ENCODE assay signal across 16 cellular contexts in genomic region chr3:50342818-50343633, GRCh38. TPM values are rescaled to one million over a fixed set of nuclear protein-coding genes. Genes with fewer than 3 reads are reported as not detected.
DNase-seq lines count a peak whose midpoint lies in the region; ATAC-seq and TF ChIP-seq lines count a peak whose summit lies in the region.
"Had no signal": no experiment of that assay in that cellular context is flagged by ENCODE, and none has a peak within 500 bp of the region (broad histone marks: within the 10 kb centered on the region; RNA-seq: fewer than 3 reads in every experiment).

No MANE protein-coding gene starts in this region.

- peak overlapping the region; percentile 29 for H3K27ac Mint-ChIP-seq in activated CD4-positive, alpha-beta T cell treated with anti-CD3 and anti-CD28 coated beads, Interleukin-2, amount 10 ng/mL, durations not matched to agents 24 days and 14 days
- no peak overlapping the region for H3K27ac Mint-ChIP-seq in neural progenitor cell
- H3K27ac Mint-ChIP-seq: activated T-helper 17 cell treated with anti-CD3 and anti-CD28 coated beads, Interleukin-2, amount 50 U/mL, for 72 hours had no signal

- no peaks in the 10 kb centered on the region for H3K9me3 ChIP-seq in HCT116 (ENCODE audit: control insufficient read depth in 1 of 2, insufficient read depth in 1 of 2, low read depth in 1 of 2, low read length in 2 of 2)
- H3K9me3 ChIP-seq in neural progenitor cell (ENCODE audit: low read depth) = no peaks in the 10 kb centered on the region
- H3K9me3 ChIP-seq in smooth muscle cell (replicated peaks; ENCODE audit: low read depth) = no peaks in the 10 kb centered on the region
- H3K9me3 ChIP-seq: ascending aorta, right atrium auricular region had no signal

- POLR2A ChIA-PET in HCT116 (lab: Charles Lee) = no interaction called here

- WGBS in smooth muscle cell (ENCODE audit: low lambda C conversion rate) = 77% methylated on average over 13 of the region's 13 CpGs

- no peak overlapping the region for H3K27ac ChIP-seq in HCT116 (ENCODE audit: low read depth, low read length)
- H3K27ac ChIP-seq in neural progenitor cell = no peak overlapping the region
- no peak overlapping the region for H3K27ac ChIP-seq in smooth muscle cell (ENCODE audit: low read depth)
- H3K27ac ChIP-seq: ascending aorta, right atrium auricular region had no signal

- H3K4me1 ChIP-seq in HCT116 (ENCODE audit: control insufficient read depth in 1 of 2, insufficient read depth in 2 of 2, low read length in 2 of 2) = peaks cover 24 to 60% of the 10 kb centered on the region in 2 experiments
- peaks cover 17% of the 10 kb centered on the region for H3K4me1 ChIP-seq in neural progenitor cell
- H3K4me1 ChIP-seq in smooth muscle cell (ENCODE audit: low read depth) = peaks cover 17% of the 10 kb centered on the region

- CTCF ChIA-PET in HCT116 (lab: Charles Lee) = no interaction called here

- no peak overlapping the region for H3K4me3 Mint-ChIP-seq in activated CD4-positive, alpha-beta T cell treated with anti-CD3 and anti-CD28 coated beads, Interleukin-2, amount 10 ng/mL, durations not matched to agents 24 days and 14 days
- no peak overlapping the region for H3K4me3 Mint-ChIP-seq in neural progenitor cell
- H3K4me3 Mint-ChIP-seq: nephron progenitor cell had no signal

- no peaks in the 10 kb centered on the region for H3K9me2 ChIP-seq in HCT116 (ENCODE audit: insufficient read depth)

- H3K27me3 Mint-ChIP-seq in activated CD4-positive, alpha-beta T cell treated with anti-CD3 and anti-CD28 coated beads, Interleukin-2, amount 10 ng/mL, durations not matched to agents 24 days and 14 days = no peaks in the 10 kb centered on the region
- peaks cover 37% of the 10 kb centered on the region for H3K27me3 Mint-ChIP-seq in neural progenitor cell (ENCODE audit: insufficient read depth, low read depth)
- H3K27me3 Mint-ChIP-seq: activated T-helper 17 cell treated with anti-CD3 and anti-CD28 coated beads, Interleukin-2, amount 50 U/mL, for 72 hours had no signal

- peaks cover 18% of the 10 kb centered on the region for H3K36me3 Mint-ChIP-seq in activated CD4-positive, alpha-beta T cell treated with anti-CD3 and anti-CD28 coated beads, Interleukin-2, amount 10 ng/mL, durations not matched to agents 24 days and 14 days (ENCODE audit: low read depth)
- H3K36me3 Mint-ChIP-seq in neural progenitor cell = peaks cover 3% of the 10 kb centered on the region

- TF ChIP-seq POLR2A in HCT116 (IDR thresholded peaks at IDR 0.05; ENCODE audit: borderline replicate concordance, extremely low read depth, insufficient read depth, insufficient read length) = no peak

- RAD21 ChIA-PET in HCT116 (lab: Charles Lee; ENCODE audit: low non-redundant PET in 1 of 2, low total read pairs in 2 of 2, uncharacterized antibody in 2 of 2, unreplicated experiment in 2 of 2) = no interaction called here

- TF ChIP-seq CTCF in HCT116 (IDR thresholded peaks at IDR 0.05 in 2 of 3, conservative IDR thresholded peaks at IDR 0.05 in 1 of 3; ENCODE audit: borderline replicate concordance in 1 of 3, insufficient read depth in 1 of 3, low read depth in 2 of 3, low read length in 2 of 3) (peak in 2 of 3 experiments; percentile 24 to 32; a peak in 2 of 6 replicates), choroid plexus epithelial cell (conservative IDR thresholded peaks at IDR 0.05; ENCODE audit: low read depth, low read length) (peak; percentile 25), neural progenitor cell (IDR thresholded peaks at IDR 0.05) (peak; percentile 26), smooth muscle cell (IDR thresholded peaks at IDR 0.05; ENCODE audit: borderline replicate concordance, insufficient read depth, poor library complexity, severe bottlenecking) (no peak)

- H2AFZ ChIP-seq in HCT116 (ENCODE audit: low read depth, low read length, poor library complexity, severe bottlenecking) = no peak overlapping the region
- H2AFZ ChIP-seq in neural progenitor cell (replicated peaks) = no peak overlapping the region
- H2AFZ ChIP-seq in smooth muscle cell (ENCODE audit: low read depth) = no peak overlapping the region

- intact Hi-C loops in activated CD4-positive, alpha-beta T cell treated with anti-CD3 and anti-CD28 coated beads, Interleukin-2, amount 10 ng/mL, durations not matched to agents 24 days and 14 days (cut with micrococcal nuclease) = no loop called here
- intact Hi-C loops in HCT116 (cut with micrococcal nuclease) = no loop called here

- peaks cover 40% of the 10 kb centered on the region for H3K4me1 Mint-ChIP-seq in activated CD4-positive, alpha-beta T cell treated with anti-CD3 and anti-CD28 coated beads, Interleukin-2, amount 10 ng/mL, durations not matched to agents 24 days and 14 days
- peaks cover 24% of the 10 kb centered on the region for H3K4me1 Mint-ChIP-seq in neural progenitor cell

- no peaks in the 10 kb centered on the region for H4K20me1 ChIP-seq in HCT116 (ENCODE audit: insufficient read depth)
- peaks cover 3% of the 10 kb centered on the region for H4K20me1 ChIP-seq in neural progenitor cell (ENCODE audit: low read depth)
- H4K20me1 ChIP-seq in smooth muscle cell (ENCODE audit: low read depth) = no peaks in the 10 kb centered on the region

- no TSS peak for BruUV-seq in HCT116 (replicated peaks; lab: Mats Ljungman, UMichigan)

- ATAC-seq in HCT116 = no peak
- ATAC-seq in HG03378 (IDR thresholded peaks at IDR 0.05; ENCODE audit: unreplicated experiment) = no peak
- ATAC-seq: activated T-helper 17 cell treated with anti-CD3 and anti-CD28 coated beads, Interleukin-2, amount 50 U/mL, for 72 hours had no signal

- H3K9ac ChIP-seq in HCT116 (ENCODE audit: low read length) = no peak overlapping the region
- H3K9ac ChIP-seq in neural progenitor cell = no peak overlapping the region
- no peak overlapping the region for H3K9ac ChIP-seq in smooth muscle cell (ENCODE audit: low read depth)

- peaks cover 0 to 3% of the 10 kb centered on the region in 2 experiments; a peak in 1 of 4 replicates for H3K36me3 ChIP-seq in HCT116 (ENCODE audit: control insufficient read depth in 1 of 2, insufficient read depth in 2 of 2, low read length in 2 of 2)
- no peaks in the 10 kb centered on the region for H3K36me3 ChIP-seq in neural progenitor cell
- H3K36me3 ChIP-seq in smooth muscle cell (ENCODE audit: low read depth) = no peaks in the 10 kb centered on the region
- H3K36me3 ChIP-seq: right atrium auricular region had no signal

- H3K4me2 ChIP-seq in HCT116 (ENCODE audit: low read length) = no peak overlapping the region
- no peak overlapping the region for H3K4me2 ChIP-seq in neural progenitor cell
- H3K4me2 ChIP-seq in smooth muscle cell = no peak overlapping the region

- no peak for TF ChIP-seq RAD21 in HCT116 (IDR thresholded peaks at IDR 0.05; ENCODE audit: low read depth)

- DNase-seq in activated CD4-positive, alpha-beta T cell treated with anti-CD3 and anti-CD28 coated beads, Interleukin-2, amount 10 ng/mL, durations not matched to agents 24 days and 14 days = peak; percentile 68
- DNase-seq in activated CD4-positive, alpha-beta T cell treated with anti-CD3 and anti-CD28 coated beads for 1 hour = no peak
- no peak for DNase-seq in HCT116 (ENCODE audit: low read depth, low spot score)
- DNase-seq in choroid plexus epithelial cell (ENCODE audit: low read depth) = no peak
- peak; percentile 57 for DNase-seq in neural progenitor cell (ENCODE audit: low spot score)
- DNase-seq in NCI-H524 (lab: John Stamatoyannopoulos, UW) = no peak
- DNase-seq in smooth muscle cell (lab: John Stamatoyannopoulos, UW; ENCODE audit: unreplicated experiment) = no peak
- DNase-seq: activated CD4-positive, alpha-beta T cell treated with anti-CD3 and anti-CD28 coated beads, Interleukin-2, amount 50 U/mL, for 48 hours; mammary epithelial cell; NCI-H1694; NCI-H226; nephron progenitor cell had no signal

- H3K27me3 ChIP-seq in HCT116 (ENCODE audit: insufficient read depth, low read length) (no peaks in the 10 kb centered on the region), neural progenitor cell (peaks cover 85% of the 10 kb centered on the region), smooth muscle cell (ENCODE audit: low read depth) (peaks cover 19% of the 10 kb centered on the region)
- H3K27me3 ChIP-seq: ascending aorta, right atrium auricular region had no signal

- no peaks in the 10 kb centered on the region for H3K9me3 Mint-ChIP-seq in activated CD4-positive, alpha-beta T cell treated with anti-CD3 and anti-CD28 coated beads, Interleukin-2, amount 10 ng/mL, durations not matched to agents 24 days and 14 days
- H3K9me3 Mint-ChIP-seq in neural progenitor cell = no peaks in the 10 kb centered on the region
- H3K9me3 Mint-ChIP-seq: activated T-helper 17 cell treated with anti-CD3 and anti-CD28 coated beads, Interleukin-2, amount 50 U/mL, for 72 hours had no signal

- H3K79me2 ChIP-seq in HCT116 (ENCODE audit: insufficient read depth, low read length) = peaks cover 21% of the 10 kb centered on the region
- H3K79me2 ChIP-seq in neural progenitor cell (ENCODE audit: low read depth) = no peaks in the 10 kb centered on the region
- H3K79me2 ChIP-seq in smooth muscle cell (ENCODE audit: low read depth) = no peaks in the 10 kb centered on the region

- H3F3A ChIP-seq in neural progenitor cell (ENCODE audit: low read depth) = peaks cover 28% of the 10 kb centered on the region
- peaks cover 16% of the 10 kb centered on the region for H3F3A ChIP-seq in smooth muscle cell (ENCODE audit: low read depth)

- H3K4me3 ChIP-seq in HCT116 (replicated peaks in 1 of 2; ENCODE audit: low read depth in 1 of 2, low read length in 2 of 2) (no peak overlapping the region), choroid plexus epithelial cell (ENCODE audit: low read depth, low read length) (no peak overlapping the region), neural progenitor cell (no peak overlapping the region), smooth muscle cell (no peak overlapping the region)
- H3K4me3 ChIP-seq: ascending aorta, right atrium auricular region had no signal

RNA-seq across cellular contexts. Expression of gene RASSF1, which starts 2.4 kb away (rescaled TPM):
- total RNA-seq in activated CD4-positive, alpha-beta T cell treated with anti-CD3 and anti-CD28 coated beads, Interleukin-2, amount 10 ng/mL, durations not matched to agents 24 days and 14 days = 68.3 and 68.8 TPM in 2 replicates
- total RNA-seq in HCT116 (2021; ENCODE audit: unreplicated experiment) (29.6 TPM), neural progenitor cell (ENCODE audit: low replicate concordance) (13.7 and 19.5 TPM in 2 replicates), smooth muscle cell (25.3 and 27.6 TPM in 2 replicates)
- 32.1 and 38.6 TPM in 2 replicates for polyA plus RNA-seq in HCT116 (2012)
- polyA plus RNA-seq in smooth muscle cell = 58.5 and 62.2 TPM in 2 replicates

RNA-seq across cellular contexts. Expression of gene ZMYND10, which starts 2.5 kb away (rescaled TPM):
- total RNA-seq in activated CD4-positive, alpha-beta T cell treated with anti-CD3 and anti-CD28 coated beads, Interleukin-2, amount 10 ng/mL, durations not matched to agents 24 days and 14 days = 1.2 and 1.3 TPM in 2 replicates
- 3.3 TPM for total RNA-seq in HCT116 (2021; ENCODE audit: unreplicated experiment)
- polyA plus RNA-seq in HCT116 (2012) = 1.2 and 1.5 TPM in 2 replicates
- 0.37 and 1.7 TPM in 2 replicates for total RNA-seq in neural progenitor cell (ENCODE audit: low replicate concordance)
- total RNA-seq in smooth muscle cell = 0.27 and 1.4 TPM in 2 replicates
- 0.21 and 1.7 TPM in 2 replicates for polyA plus RNA-seq in smooth muscle cell
- total RNA-seq: ascending aorta had no signal

RNA-seq across cellular contexts. Expression of gene NPRL2, which starts 7.5 kb away (rescaled TPM):
- 38.1 and 43.0 TPM in 2 replicates for total RNA-seq in activated CD4-positive, alpha-beta T cell treated with anti-CD3 and anti-CD28 coated beads, Interleukin-2, amount 10 ng/mL, durations not matched to agents 24 days and 14 days
- 35.4 TPM for total RNA-seq in HCT116 (2021; ENCODE audit: unreplicated experiment)
- 52.6 and 52.8 TPM in 2 replicates for polyA plus RNA-seq in HCT116 (2012)
- total RNA-seq in neural progenitor cell (ENCODE audit: low replicate concordance) = 15.5 and 35.7 TPM in 2 replicates
- 18.0 and 25.1 TPM in 2 replicates for total RNA-seq in smooth muscle cell
- 29.3 and 39.7 TPM in 2 replicates for polyA plus RNA-seq in smooth muscle cell

RNA-seq across cellular contexts. Expression of gene CYB561D2, which starts 7.6 kb away (rescaled TPM):
- 23.9 and 27.0 TPM in 2 replicates for total RNA-seq in activated CD4-positive, alpha-beta T cell treated with anti-CD3 and anti-CD28 coated beads, Interleukin-2, amount 10 ng/mL, durations not matched to agents 24 days and 14 days
- total RNA-seq in HCT116 (2021; ENCODE audit: unreplicated experiment) = 9.5 TPM
- 10.8 and 11.9 TPM in 2 replicates for polyA plus RNA-seq in HCT116 (2012)
- total RNA-seq in neural progenitor cell (ENCODE audit: low replicate concordance) = 2.2 and 13.8 TPM in 2 replicates
- total RNA-seq in smooth muscle cell = 15.1 and 21.6 TPM in 2 replicates
- polyA plus RNA-seq in smooth muscle cell = 22.6 and 30.7 TPM in 2 replicates

RNA-seq across cellular contexts. Expression of gene TUSC2, which starts 15.0 kb away (rescaled TPM):
- total RNA-seq in activated CD4-positive, alpha-beta T cell treated with anti-CD3 and anti-CD28 coated beads, Interleukin-2, amount 10 ng/mL, durations not matched to agents 24 days and 14 days = 24.4 and 25.0 TPM in 2 replicates
- total RNA-seq in HCT116 (2021; ENCODE audit: unreplicated experiment) (34.0 TPM), neural progenitor cell (ENCODE audit: low replicate concordance) (14.9 and 36.1 TPM in 2 replicates), smooth muscle cell (25.1 and 28.8 TPM in 2 replicates)
- polyA plus RNA-seq in HCT116 (2012) = 28.2 and 34.0 TPM in 2 replicates
- polyA plus RNA-seq in smooth muscle cell = 53.4 and 57.5 TPM in 2 replicates

Comparison
In these comparisons a context has a peak if more than half of its experiments do, and no peak if none do; other contexts are left out.
1. DNase-seq: peak in activated CD4-positive, alpha-beta T cell treated with anti-CD3 and anti-CD28 coated beads, Interleukin-2, amount 10 ng/mL, durations not matched to agents 24 days and 14 days (single experiment) and neural progenitor cell (single experiment); none in activated CD4-positive, alpha-beta T cell treated with anti-CD3 and anti-CD28 coated beads for 1 hour (single experiment), HCT116 (single experiment), choroid plexus epithelial cell (single experiment), NCI-H524 (0 of 2) and smooth muscle cell (single experiment).